Comparison of ENCODE assay signal across 2 cellular contexts in genomic region chr11:747176-748006, GRCh38.
TF ChIP-seq lines count a peak whose summit lies in the region.

Gene TALDO1, plus strand, starts transcription at chr11:747464. Its CDS starts 18 bp downstream, at chr11:747482.

TF ChIP-seq in HCT116, 20 proteins besides CTCF, POLR2A, EP300 and RAD21 (continued from another document):
- peak; percentile 72 for TF ChIP-seq MAX (IDR thresholded peaks at IDR 0.05)
- TF ChIP-seq ZFX (IDR thresholded peaks at IDR 0.05): peak; percentile 79; the same call in 1 of the 2 replicates
- no peak for TF ChIP-seq YY1 (IDR thresholded peaks at IDR 0.05; ENCODE audit: extremely low read depth, insufficient replicate concordance, low read depth, low read length)
TF ChIP-seq in HCT116: peak in this region for 4.

TF ChIP-seq in SK-N-SH, 30 proteins besides CTCF, POLR2A, EP300 and RAD21 (continued from another document):
- TF ChIP-seq REST (IDR thresholded peaks at IDR 0.05; ENCODE audit: low read depth, low read length) (0 out of 2 replicates have a peak, but pooled peaks have one; percentile 3), POLR2AphosphoS5 (IDR thresholded peaks at IDR 0.05; ENCODE audit: low read depth, low read length) (no peak), TAF1 (IDR thresholded peaks at IDR 0.05; ENCODE audit: borderline replicate concordance, low read depth, low read length) (no peak), RCOR1 (IDR thresholded peaks at IDR 0.05; ENCODE audit: low read length) (no peak), GABPA (IDR thresholded peaks at IDR 0.05; ENCODE audit: low read depth) (no peak), ZBTB33 (IDR thresholded peaks at IDR 0.05; ENCODE audit: borderline replicate concordance, low read depth) (no peak), FOXM1 (IDR thresholded peaks at IDR 0.05; ENCODE audit: low read depth) (no peak), FOSL2 (IDR thresholded peaks at IDR 0.05; ENCODE audit: borderline replicate concordance, low read depth) (no peak), NRF1 (IDR thresholded peaks at IDR 0.05; ENCODE audit: low read depth, low read length) (peak; percentile 50), MAX (IDR thresholded peaks at IDR 0.05; ENCODE audit: low read depth) (peak; percentile 67; the same call in 1 of the 2 replicates), CHD2 (IDR thresholded peaks at IDR 0.05; ENCODE audit: low read length, partially characterized antibody) (no peak), EZH2phosphoT487 (IDR thresholded peaks at IDR 0.05; ENCODE audit: borderline replicate concordance, low read depth) (no peak), SIN3A (IDR thresholded peaks at IDR 0.05; ENCODE audit: borderline replicate concordance, low read depth, low read length) (0 out of 2 replicates have a peak, but pooled peaks have one; percentile 7), TCF12 (IDR thresholded peaks at IDR 0.05) (no peak), FOXJ3 (CRISPR knock-in tag; IDR thresholded peaks at IDR 0.05) (no peak), USF2 (IDR thresholded peaks at IDR 0.05; ENCODE audit: borderline replicate concordance, low read depth, low read length) (no peak), YY1 (IDR thresholded peaks at IDR 0.05; ENCODE audit: low read depth) (no peak), JUND (IDR thresholded peaks at IDR 0.05) (no peak)
